In genomic region chr9:71627537-71627936, GRCh38 we compare ENCODE assay signal across 16 cellular contexts.
DNase-seq lines count a peak whose midpoint lies in the region; ATAC-seq, FAIRE-seq and TF ChIP-seq lines count a peak whose summit lies in the region.
"Had no signal": no experiment of that assay in that cellular context is flagged by ENCODE, and none has a peak within 500 bp of the region (broad histone marks: within the 10 kb centered on the region; RNA-seq: fewer than 3 reads in every experiment).

No MANE protein-coding gene starts in this region.

- peak overlapping the region; percentile 71 for H3K27ac ChIP-seq in RWPE2 (ENCODE audit: poor library complexity, severe bottlenecking)
- H3K27ac ChIP-seq in naive thymus-derived CD4-positive, alpha-beta T cell (ENCODE audit: low read depth, low read length) = no peak overlapping the region

- H3K27me3 Mint-ChIP-seq in neural crest cell (ENCODE audit: low read depth) = no peaks in the 10 kb centered on the region
- H3K27me3 Mint-ChIP-seq in naive thymus-derived CD4-positive, alpha-beta T cell = peaks cover 0 to 32% (median 0%) of the 10 kb centered on the region in 5 donors

- no peak overlapping the region for H3K4me3 ChIP-seq in RWPE2 (ENCODE audit: severe bottlenecking)
- no peak overlapping the region for H3K4me3 ChIP-seq in naive thymus-derived CD4-positive, alpha-beta T cell (ENCODE audit: low read length)
- H3K4me3 ChIP-seq: A549 had no signal

- H3K27me3 ChIP-seq in RWPE2 (ENCODE audit: insufficient read depth, poor library complexity, severe bottlenecking) = no peaks in the 10 kb centered on the region
- no peaks in the 10 kb centered on the region for H3K27me3 ChIP-seq in naive thymus-derived CD4-positive, alpha-beta T cell (ENCODE audit: control insufficient read depth in 2 of 2, insufficient read depth in 2 of 2, low read length in 2 of 2)

- H3K9me3 ChIP-seq in RWPE2 (ENCODE audit: severe bottlenecking) = no peaks in the 10 kb centered on the region
- no peaks in the 10 kb centered on the region for H3K9me3 ChIP-seq in naive thymus-derived CD4-positive, alpha-beta T cell (ENCODE audit: control insufficient read depth in 2 of 3, low read length in 3 of 3)
- H3K9me3 ChIP-seq: A549, Caco-2 had no signal

- TF ChIP-seq CTCF in RWPE2 (IDR thresholded peaks at IDR 0.05; ENCODE audit: poor library complexity, severe bottlenecking) (no peak), neural crest cell (conservative IDR thresholded peaks at IDR 0.05) (no peak)

- no peaks in the 10 kb centered on the region for H3K4me1 Mint-ChIP-seq in neural crest cell
- peaks cover 0 to 33% (median 0%) of the 10 kb centered on the region in 7 donors for H3K4me1 Mint-ChIP-seq in naive thymus-derived CD4-positive, alpha-beta T cell

- POLR2A ChIA-PET in naive thymus-derived CD4-positive, alpha-beta T cell (lab: Charles Lee) = no interaction called here

- no peak for TF ChIP-seq POLR2A in H54 (IDR thresholded peaks at IDR 0.05; ENCODE audit: low read depth, low read length)

- no peaks in the 10 kb centered on the region for H3K36me3 Mint-ChIP-seq in neural crest cell (ENCODE audit: low read depth)
- no peaks in the 10 kb centered on the region for H3K36me3 Mint-ChIP-seq in naive thymus-derived CD4-positive, alpha-beta T cell
- H3K36me3 Mint-ChIP-seq: CD14-positive monocyte; CD8-positive, alpha-beta T cell had no signal

- intact Hi-C loops in naive thymus-derived CD4-positive, alpha-beta T cell (cut with micrococcal nuclease) = loop anchor here (2.0 to 5.0 kb wide), 3 partner anchors 35 to 89 kb away; no protein-coding TSS in a partner anchor

- no peak for ATAC-seq in RWPE2 (ENCODE audit: low read depth)
- ATAC-seq in left lobe of liver = peak; percentile 90
- ATAC-seq in GM19324 (IDR thresholded peaks at IDR 0.05; ENCODE audit: low FRiP score, unreplicated experiment) = no peak
- ATAC-seq in naive thymus-derived CD4-positive, alpha-beta T cell = no peak
- ATAC-seq: A549; CD8-positive, alpha-beta T cell had no signal

- peak overlapping the region; percentile 28 for H3K27ac Mint-ChIP-seq in neural crest cell (ENCODE audit: unreplicated experiment)
- peak overlapping the region in 1 of 9 donors; percentile 16 for H3K27ac Mint-ChIP-seq in naive thymus-derived CD4-positive, alpha-beta T cell
- H3K27ac Mint-ChIP-seq: CD8-positive, alpha-beta T cell had no signal

- no peaks in the 10 kb centered on the region for H3K9me3 Mint-ChIP-seq in neural crest cell
- peaks cover 0 to 3% (median 0%) of the 10 kb centered on the region in 11 donors for H3K9me3 Mint-ChIP-seq in naive thymus-derived CD4-positive, alpha-beta T cell
- H3K9me3 Mint-ChIP-seq: CD8-positive, alpha-beta T cell had no signal

- CTCF ChIA-PET in naive thymus-derived CD4-positive, alpha-beta T cell (lab: Charles Lee) = interaction anchor here (0.6 to 1.1 kb wide), 4 partner anchors 12 to 405 kb away, joined by 3 to 8 read pairs (median 4); no protein-coding TSS in a partner anchor

- no peaks in the 10 kb centered on the region for H3K36me3 ChIP-seq in RWPE2 (ENCODE audit: low read depth)
- no peaks in the 10 kb centered on the region for H3K36me3 ChIP-seq in naive thymus-derived CD4-positive, alpha-beta T cell (ENCODE audit: control insufficient read depth in 2 of 3, insufficient read depth in 3 of 3, low read length in 3 of 3)

- peak; percentile 66 for FAIRE-seq in H54 (lab: Jason Lieb, UNC)
- FAIRE-seq: A549, GM12892, H1, HTR-8/SVneo had no signal

- DNase-seq in H54 (ENCODE audit: insufficient read length, low spot score) = no peak
- DNase-seq in RWPE2 (ENCODE audit: low spot score) = no peak
- DNase-seq in left lobe of liver (ENCODE audit: low spot score) = no peak
- DNase-seq in neural crest cell (ENCODE audit: low read depth, low spot score) = no peak
- DNase-seq in NCI-H1436 treated with DMSO at 0.1 percent for 48 hours (lab: John Stamatoyannopoulos, UW) = no peak
- DNase-seq in naive thymus-derived CD4-positive, alpha-beta T cell = no peak
- DNase-seq: Caco-2; CD8-positive, alpha-beta T cell; DND-41; GDM1 had no signal

- H3K4me3 Mint-ChIP-seq in neural crest cell = no peak overlapping the region
- H3K4me3 Mint-ChIP-seq in naive thymus-derived CD4-positive, alpha-beta T cell = no peak overlapping the region
- H3K4me3 Mint-ChIP-seq: CD14-positive monocyte; CD8-positive, alpha-beta T cell had no signal

- H3K4me1 ChIP-seq in RWPE2 (ENCODE audit: insufficient read depth, poor library complexity, severe bottlenecking) = peaks cover 10% of the 10 kb centered on the region
- H3K4me1 ChIP-seq in naive thymus-derived CD4-positive, alpha-beta T cell (ENCODE audit: control insufficient read depth in 2 of 2, insufficient read depth in 2 of 2, low read length in 2 of 2) = no peaks in the 10 kb centered on the region
- H3K4me1 ChIP-seq: Caco-2 had no signal
